In the genomic region with DNA sequence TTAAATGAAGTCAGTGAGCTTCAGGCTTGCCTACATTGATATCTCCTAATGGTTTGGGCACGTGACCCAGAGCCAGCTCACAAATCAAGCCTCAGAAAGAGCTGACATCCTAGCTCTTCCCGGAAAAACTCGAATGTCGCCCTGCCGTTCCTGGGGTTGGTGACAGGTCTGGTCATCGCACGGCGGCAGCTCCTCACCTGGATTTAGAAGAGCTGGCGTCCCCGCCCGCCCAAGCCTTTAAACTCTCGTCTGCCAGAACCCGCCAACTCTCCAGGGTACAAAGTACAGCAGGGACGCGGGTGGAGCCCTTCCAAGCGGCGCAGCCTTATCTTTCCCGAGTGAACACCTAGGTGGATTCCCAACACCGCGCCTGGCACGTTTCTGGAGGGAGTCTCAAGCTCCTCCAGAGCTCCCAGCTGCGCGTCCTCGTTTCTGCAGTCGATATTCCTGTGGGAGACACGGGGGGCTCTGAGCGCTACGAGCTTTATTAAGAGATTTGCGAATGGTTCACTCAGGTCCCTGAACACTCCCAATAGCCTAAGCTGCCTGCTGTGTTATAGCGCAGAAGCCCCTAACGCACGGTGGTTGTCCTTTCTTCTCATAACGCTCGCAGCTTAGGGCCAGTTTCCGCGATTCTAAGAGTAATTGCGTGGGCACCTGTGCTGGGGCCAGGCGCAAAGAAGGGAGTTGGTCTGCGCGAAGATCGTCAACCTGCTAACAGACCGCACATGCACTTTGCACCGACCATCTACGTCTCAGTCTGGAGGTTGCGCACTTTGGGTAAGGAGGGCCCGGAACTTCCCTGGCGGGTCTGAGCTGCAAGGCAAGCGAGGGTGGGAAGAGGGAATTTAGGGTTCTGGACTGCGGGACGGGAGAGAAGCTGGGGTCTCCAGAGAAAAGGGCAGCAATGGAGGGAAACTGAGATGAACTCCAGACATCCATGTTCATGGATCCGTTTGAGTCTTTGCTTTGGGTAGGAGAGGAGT, we compare ENCODE assay signal across 8 cellular contexts. TPM values are rescaled to one million over a fixed set of nuclear protein-coding genes. Genes with fewer than 3 reads are reported as not detected.
DNase-seq lines count a peak whose midpoint lies in the region; ATAC-seq and TF ChIP-seq lines count a peak whose summit lies in the region.

A gene with protein sequence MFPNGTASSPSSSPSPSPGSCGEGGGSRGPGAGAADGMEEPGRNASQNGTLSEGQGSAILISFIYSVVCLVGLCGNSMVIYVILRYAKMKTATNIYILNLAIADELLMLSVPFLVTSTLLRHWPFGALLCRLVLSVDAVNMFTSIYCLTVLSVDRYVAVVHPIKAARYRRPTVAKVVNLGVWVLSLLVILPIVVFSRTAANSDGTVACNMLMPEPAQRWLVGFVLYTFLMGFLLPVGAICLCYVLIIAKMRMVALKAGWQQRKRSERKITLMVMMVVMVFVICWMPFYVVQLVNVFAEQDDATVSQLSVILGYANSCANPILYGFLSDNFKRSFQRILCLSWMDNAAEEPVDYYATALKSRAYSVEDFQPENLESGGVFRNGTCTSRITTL (plus strand): TSS at position 75 of the 986 bp plus-strand sequence. CDS start 1,486 bp downstream, outside the sequence.

- no TSS peak for BruUV-seq in MCF 10A (replicated peaks; lab: Mats Ljungman, UMichigan)
- BruUV-seq in mammary epithelial cell (replicated peaks; lab: Mats Ljungman, UMichigan): no TSS peak

- no peaks in the 10 kb centered on the region for H4K20me1 ChIP-seq in mammary epithelial cell (ENCODE audit: insufficient read depth, low read length)

- no peak within 1 kb of the TSS for H3K27ac ChIP-seq in mammary epithelial cell (ENCODE audit: insufficient read depth, low read depth, low read length)
- peak within 1 kb of the TSS in 35 of 59 donors; percentile 4 to 82 (median 49) for H3K27ac ChIP-seq in dorsolateral prefrontal cortex
- H3K27ac ChIP-seq in mesendoderm (ENCODE audit: low read depth, low read length): no peak within 1 kb of the TSS
- no peak within 1 kb of the TSS for H3K27ac ChIP-seq in aorta (ENCODE audit: low read depth in 1 of 2, low read length in 2 of 2)

- no peak within 1 kb of the TSS for H4K8ac ChIP-seq in mesendoderm (ENCODE audit: low read depth, low read length)

- no peak within 1 kb of the TSS for H3K4me3 ChIP-seq in mammary epithelial cell (replicated peaks in 1 of 3; ENCODE audit: insufficient read depth in 1 of 3, low read depth in 2 of 3, low read length in 3 of 3)
- peak within 1 kb of the TSS in 58 of 59 donors; percentile 22 to 68 (median 52) for H3K4me3 ChIP-seq in dorsolateral prefrontal cortex
- peak within 1 kb of the TSS; percentile 7 for H3K4me3 ChIP-seq in mesendoderm (ENCODE audit: low read length)
- peak within 1 kb of the TSS in 1 of 2 donors; percentile 57 for H3K4me3 ChIP-seq in aorta (ENCODE audit: low read length in 2 of 2)

- H4K5ac ChIP-seq in mesendoderm (ENCODE audit: low read length): no peak within 1 kb of the TSS

- peak within 1 kb of the TSS; percentile 50 for H3K56ac ChIP-seq in mesendoderm (ENCODE audit: low read length)

- H2BK120ac ChIP-seq in mesendoderm (ENCODE audit: low read depth, low read length): no peak within 1 kb of the TSS

- H2BK5ac ChIP-seq in mesendoderm (ENCODE audit: low read length): no peak within 1 kb of the TSS

- no peak within 1 kb of the TSS for H2AFZ ChIP-seq in mammary epithelial cell (ENCODE audit: low read depth, low read length)

- H3K36me3 Mint-ChIP-seq in MCF 10A (ENCODE audit: insufficient read depth, unreplicated experiment): no peaks in the 10 kb centered on the region

- no peaks in the 10 kb centered on the region for H3K4me1 Mint-ChIP-seq in MCF 10A (ENCODE audit: insufficient read depth, unreplicated experiment)

- no peak within 1 kb of the TSS for H2AK5ac ChIP-seq in mesendoderm (ENCODE audit: low read length)

- H3K4me1 ChIP-seq in mammary epithelial cell (ENCODE audit: insufficient read depth, low read length): no peaks in the 10 kb centered on the region
- H3K4me1 ChIP-seq in mesendoderm (ENCODE audit: control insufficient read depth, low read depth, low read length): peaks cover 8% of the 10 kb centered on the region
- no peaks in the 10 kb centered on the region for H3K4me1 ChIP-seq in aorta (ENCODE audit: control insufficient read depth in 1 of 2, insufficient read depth in 2 of 2, low read length in 2 of 2)

- no peaks in the 10 kb centered on the region for H3K79me1 ChIP-seq in mesendoderm (ENCODE audit: low read length)

- CTCF ChIA-PET in MCF 10A (lab: Yijun Ruan, JAX) (interaction anchor here (0.6 to 1.1 kb wide), 2 partner anchors 9 to 659 kb away, joined by 4 read pairs; no protein-coding TSS in a partner anchor), mammary epithelial cell (lab: Charles Lee; ENCODE audit: low non-redundant PET) (no interaction called here)

- H3K18ac ChIP-seq in mesendoderm (ENCODE audit: low read length): no peak within 1 kb of the TSS

- H3K23ac ChIP-seq in mesendoderm (ENCODE audit: low read length): no peak within 1 kb of the TSS

- no peaks in the 10 kb centered on the region for H3K36me3 ChIP-seq in mammary epithelial cell (ENCODE audit: insufficient read depth, low read length)
- H3K36me3 ChIP-seq in mesendoderm (ENCODE audit: control insufficient read depth, insufficient read depth, low read length): no peaks in the 10 kb centered on the region
- no peaks in the 10 kb centered on the region for H3K36me3 ChIP-seq in aorta (ENCODE audit: control insufficient read depth in 1 of 2, insufficient read depth in 2 of 2, low read length in 1 of 2)

- H3K4me2 ChIP-seq in mammary epithelial cell (ENCODE audit: insufficient read depth, low read depth, low read length) (no peak within 1 kb of the TSS), mesendoderm (ENCODE audit: low read length) (peak within 1 kb of the TSS; percentile 58)

- H3K9me3 ChIP-seq in mammary epithelial cell (replicated peaks; ENCODE audit: insufficient read depth, low read length): peaks cover 13% of the 10 kb centered on the region
- H3K9me3 ChIP-seq in aorta (ENCODE audit: control insufficient read depth, low read length): peaks cover 2% of the 10 kb centered on the region

- in situ Hi-C loops in mammary epithelial cell (cut with MboI; ENCODE audit: low sequenced_read_pairs in 2 of 2): no loop called here

- H3K79me2 ChIP-seq in mammary epithelial cell (ENCODE audit: insufficient read depth, low read length) (no peaks in the 10 kb centered on the region), mesendoderm (ENCODE audit: control insufficient read depth, insufficient read depth, low read length) (no peaks in the 10 kb centered on the region)

- no peak within 1 kb of the TSS for H2BK15ac ChIP-seq in mesendoderm (replicated peaks; ENCODE audit: low read depth)

- H3K4ac ChIP-seq in mesendoderm (ENCODE audit: low read depth, low read length): no peak within 1 kb of the TSS

- peak within 1 kb of the TSS; percentile 40 for H3K4me3 Mint-ChIP-seq in MCF 10A (ENCODE audit: unreplicated experiment)

- POLR2A ChIA-PET in MCF 10A (lab: Yijun Ruan, JAX): interaction anchor here (0.6 to 0.9 kb wide), 3 partner anchors 10 to 153 kb away, joined by 3 read pairs; no protein-coding TSS in a partner anchor

- H3K27me3 ChIP-seq in mammary epithelial cell (ENCODE audit: insufficient read depth, low read length): peaks cover 3% of the 10 kb centered on the region
- H3K27me3 ChIP-seq in dorsolateral prefrontal cortex: peaks cover 0 to 56% (median 37%) of the 10 kb centered on the region in 45 donors
- peaks cover 33% of the 10 kb centered on the region for H3K27me3 ChIP-seq in mesendoderm (ENCODE audit: insufficient read depth, low read length, poor library complexity)
- H3K27me3 ChIP-seq in aorta (ENCODE audit: control insufficient read depth in 1 of 2, insufficient read depth in 2 of 2, low read length in 1 of 2): no peaks in the 10 kb centered on the region

- no peak for TF ChIP-seq CTCF in MCF 10A (IDR thresholded peaks at IDR 0.05; ENCODE audit: unreplicated experiment)
- TF ChIP-seq CTCF in mammary epithelial cell (conservative IDR thresholded peaks at IDR 0.05 in 1 of 2, IDR thresholded peaks at IDR 0.05 in 1 of 2; ENCODE audit: extremely low read depth in 1 of 2, insufficient read depth in 1 of 2, low read depth in 1 of 2, low read length in 2 of 2): no peak
- TF ChIP-seq CTCF in dorsolateral prefrontal cortex (IDR thresholded peaks at IDR 0.05 in 54 of 56, conservative IDR thresholded peaks at IDR 0.05 in 2 of 56; ENCODE audit: low read depth in 1 of 56, partially characterized antibody in 56 of 56): no peak

- WGBS in mammary epithelial cell (ENCODE audit: low coverage, missing lambda C conversion rate): 1% methylated on average over 17 of the region's 51 CpGs
- no CpG with 5 or more reads among the region's 51 CpGs for WGBS in mesendoderm (ENCODE audit: extremely low coverage, insufficient coverage, low lambda C conversion rate)
- 1% methylated on average over 51 of the region's 51 CpGs for WGBS in aorta, 2 donors

- intact Hi-C loops in MCF 10A (cut with micrococcal nuclease) (no loop called here), mammary epithelial cell (cut with micrococcal nuclease) (loop anchor here (10.0 kb wide), 1 partner anchor 303 kb away; no protein-coding TSS in a partner anchor), dorsolateral prefrontal cortex (cut with DNase I) (no loop called here), aorta (cut with DNase I) (loop anchor here in 1 of 2 donors (5.0 to 10.0 kb wide), 2 partner anchors 221 to 303 kb away; no protein-coding TSS in a partner anchor)

- no peak within 1 kb of the TSS for H3K27ac Mint-ChIP-seq in MCF 10A (ENCODE audit: low read depth, unreplicated experiment)

- H3K27me3 Mint-ChIP-seq in MCF 10A (ENCODE audit: insufficient read depth, unreplicated experiment): no peaks in the 10 kb centered on the region

- H3K9me3 Mint-ChIP-seq in MCF 10A (ENCODE audit: unreplicated experiment): peaks cover 14% of the 10 kb centered on the region

- ATAC-seq in aorta (ENCODE audit: low FRiP score): peak; percentile 39
- no peak for ATAC-seq in HG03097 (IDR thresholded peaks at IDR 0.05; ENCODE audit: low FRiP score, unreplicated experiment)

- dilution Hi-C loops in mammary epithelial cell (cut with HindIII; ENCODE audit: low sequenced_read_pairs): no loop called here

- no peak for DNase-seq in MCF 10A (ENCODE audit: unreplicated experiment)
- no peak for DNase-seq in mammary epithelial cell
- peak in 5 of 10 donors; percentile 10 to 47 (median 30) for DNase-seq in dorsolateral prefrontal cortex
- DNase-seq in mesendoderm: no peak
- peak in 1 of 2 donors; percentile 73 for DNase-seq in aorta
- no peak for DNase-seq in COR-L47 (lab: John Stamatoyannopoulos, UW)
- DNase-seq in NCI-H1048 (lab: John Stamatoyannopoulos, UW): no peak

- no peak within 1 kb of the TSS for H3K9ac ChIP-seq in mammary epithelial cell (ENCODE audit: insufficient read depth, low read length)
- H3K9ac ChIP-seq in mesendoderm (ENCODE audit: low read length): peak within 1 kb of the TSS; percentile 35

RNA-seq across cellular contexts. Expression of the gene that starts here (rescaled TPM):
- 0.29 and 0.33 TPM in 2 replicates for total RNA-seq in MCF 10A (2022)
- total RNA-seq in mammary epithelial cell: under 1 TPM in 1 of 2 donors, not detected in 1; under 0.01 TPM
- not detected for polyA plus RNA-seq in mammary epithelial cell
- not detected for polyA minus RNA-seq in mammary epithelial cell
- total RNA-seq in dorsolateral prefrontal cortex: 10 to 100 TPM in 93 of 120 experiments, 1 to 10 TPM in 27; 3.2 to 29.4 (median 13.0) TPM
- polyA plus RNA-seq in mesendoderm (2013, experiment 1 of 2): 0.74 TPM
- 0.78 TPM for polyA plus RNA-seq in mesendoderm (2013, experiment 2 of 2)
- 1 to 10 TPM; 1.0 to 2.6 TPM for total RNA-seq in aorta
- under 1 TPM; 0.61 to 0.88 TPM for polyA plus RNA-seq in aorta

Comparison
In these comparisons a context has a peak if more than half of its experiments do, and no peak if none do; other contexts are left out.
1. H3K27ac ChIP-seq: peak in dorsolateral prefrontal cortex (35 of 59); none in mammary epithelial cell (single experiment), mesendoderm (single experiment) and aorta (0 of 2).
2. H3K4me3 ChIP-seq: peak in dorsolateral prefrontal cortex (58 of 59) and mesendoderm (single experiment); none in mammary epithelial cell (0 of 3).